1 cellular context compared by ENCODE assay signal in genomic region chr13:101331731-101332130, GRCh38.
TF ChIP-seq lines count a peak whose summit lies in the region.

No MANE protein-coding gene starts in this region.

TF ChIP-seq in H1, 55 proteins besides CTCF, POLR2A, EP300 and RAD21 (continued from another document):
- TF ChIP-seq CHD7 (IDR thresholded peaks at IDR 0.05; ENCODE audit: insufficient replicate concordance, low read length) (no peak), EZH2 (IDR thresholded peaks at IDR 0.05; ENCODE audit: low read depth, low read length, severe bottlenecking) (no peak), TEAD4 (IDR thresholded peaks at IDR 0.05; ENCODE audit: low read depth, low read length) (no peak), BACH1 (IDR thresholded peaks at IDR 0.05; ENCODE audit: low read length) (no peak), JUND (IDR thresholded peaks at IDR 0.05; ENCODE audit: low read length) (no peak), ATF2 (IDR thresholded peaks at IDR 0.05; ENCODE audit: low read length) (no peak), POLR2AphosphoS5 (IDR thresholded peaks at IDR 0.05; ENCODE audit: low read depth, low read length) (no peak)
TF ChIP-seq in H1: peak in this region for 0.
